ENCODE assay signal across 8 cellular contexts in the genomic region with DNA sequence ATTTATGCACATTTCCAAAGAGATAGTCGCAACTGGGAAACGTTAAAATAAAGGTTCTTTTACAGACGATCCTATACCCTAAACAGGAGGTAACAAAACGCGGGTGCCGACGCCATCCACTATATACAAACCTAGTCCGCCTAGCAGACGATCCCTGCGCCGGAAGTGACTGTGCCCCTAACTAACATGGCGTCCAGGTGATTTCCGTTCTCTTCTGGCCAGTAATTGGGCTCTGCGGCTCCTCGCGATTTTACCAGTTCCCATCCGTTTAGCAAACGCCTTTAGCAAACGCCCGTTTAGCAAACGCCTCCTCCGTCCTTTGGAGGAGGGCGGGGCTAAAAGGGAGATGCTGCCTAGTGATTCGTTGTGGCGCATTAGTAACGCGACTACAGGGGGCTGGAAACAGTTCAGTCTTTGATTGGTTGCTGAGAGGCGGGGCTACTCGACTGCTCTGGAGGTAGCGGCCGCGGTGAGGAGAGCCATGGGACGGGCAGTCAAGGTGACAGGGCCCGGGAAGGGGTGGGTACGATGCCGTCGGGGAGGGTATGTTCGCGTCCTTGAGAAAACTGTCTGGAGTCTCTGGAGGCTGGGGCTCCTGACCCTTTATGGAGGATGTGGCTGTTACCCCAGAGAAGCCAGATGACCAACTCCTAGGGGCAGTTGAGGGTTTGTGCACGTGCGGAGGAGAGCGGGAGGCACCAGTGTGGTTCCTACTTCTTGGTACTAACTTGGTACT. TPM values are rescaled to one million over a fixed set of nuclear protein-coding genes. Genes with fewer than 3 reads are reported as not detected.
DNase-seq lines count a peak whose midpoint lies in the region; ATAC-seq and TF ChIP-seq lines count a peak whose summit lies in the region.

Gene LYRM7 (plus strand): TSS at position 405 of the 736 bp plus-strand sequence. CDS start 77 bp downstream, at position 482.

- no peaks in the 10 kb centered on the region for H3K27me3 Mint-ChIP-seq in dendritic cell treated with granulocyte-macrophage colony-stimulating factor and Interleukin-4, amounts not matched to agents 40 ng/mL and 50 ng/mL, for 4 days

- H3K4me1 ChIP-seq in left lung: peaks cover 8 to 9% of the 10 kb centered on the region in 2 donors

- peaks cover 13% of the 10 kb centered on the region for H3K36me3 Mint-ChIP-seq in dendritic cell treated with granulocyte-macrophage colony-stimulating factor and Interleukin-4, amounts not matched to agents 40 ng/mL and 50 ng/mL, for 4 days (ENCODE audit: low read depth)

- H3K9me3 Mint-ChIP-seq in dendritic cell treated with granulocyte-macrophage colony-stimulating factor and Interleukin-4, amounts not matched to agents 40 ng/mL and 50 ng/mL, for 4 days: no peaks in the 10 kb centered on the region

- H3K9me3 ChIP-seq in left lung: no peaks in the 10 kb centered on the region

- peak within 1 kb of the TSS; percentile 71 to 73 for H3K4me3 ChIP-seq in left lung

- ATAC-seq in GM19372 (IDR thresholded peaks at IDR 0.05; ENCODE audit: low read depth, unreplicated experiment) (peak; percentile 96), HG03558 (IDR thresholded peaks at IDR 0.05; ENCODE audit: extremely low read depth, unreplicated experiment) (peak; percentile 94), left lung (peak; percentile 99)

- peaks cover 24% of the 10 kb centered on the region for H3K4me1 Mint-ChIP-seq in dendritic cell treated with granulocyte-macrophage colony-stimulating factor and Interleukin-4, amounts not matched to agents 40 ng/mL and 50 ng/mL, for 4 days (ENCODE audit: low read depth)

- intact Hi-C loops in dendritic cell treated with granulocyte-macrophage colony-stimulating factor and Interleukin-4, amounts not matched to agents 40 ng/mL and 50 ng/mL, for 4 days (cut with micrococcal nuclease): loop anchor here (2.0 to 5.0 kb wide), 2 partner anchors 37 to 94 kb away; partner anchors contain the start of gene CDC42SE2
- intact Hi-C loops in left lung (cut with DNase I): loop anchor here in 1 of 2 donors (5.0 kb wide), 1 partner anchor 217 kb away; no protein-coding TSS in a partner anchor

- H3K27ac ChIP-seq in left lung: peak within 1 kb of the TSS; percentile 74 to 87

- TF ChIP-seq CTCF in left lung (IDR thresholded peaks at IDR 0.05): no peak

- H3K36me3 ChIP-seq in left lung: no peaks in the 10 kb centered on the region

- H3K27ac Mint-ChIP-seq in dendritic cell treated with granulocyte-macrophage colony-stimulating factor and Interleukin-4, amounts not matched to agents 40 ng/mL and 50 ng/mL, for 4 days: peak within 1 kb of the TSS; percentile 94

- no peaks in the 10 kb centered on the region for H3K27me3 ChIP-seq in left lung

- DNase-seq in C1 segment of cervical spinal cord (lab: John Stamatoyannopoulos, UW) (peak; percentile 64 to 100 (median 93)), NCI-H748 treated with DMSO at 0.1 percent for 48 hours (lab: John Stamatoyannopoulos, UW) (peak; percentile 99), left lung (peak; percentile 93 to 98)
- peak; percentile 79 to 96 for DNase-seq in activated CD4-positive, alpha-beta T cell treated with anti-CD3 and anti-CD28 coated beads, Interleukin-2, amount 50 U/mL, for 24 hours (ENCODE audit: low read depth in 1 of 2, low spot score in 1 of 2)
- peak; percentile 86 to 90 for DNase-seq in stimulated activated CD4-positive, alpha-beta T cell treated with anti-CD3 and anti-CD28 coated beads, Interleukin-2, amount 100 ng/mL, for 48 hours

- peak within 1 kb of the TSS; percentile 98 for H3K4me3 Mint-ChIP-seq in dendritic cell treated with granulocyte-macrophage colony-stimulating factor and Interleukin-4, amounts not matched to agents 40 ng/mL and 50 ng/mL, for 4 days

RNA-seq across cellular contexts. Expression of gene LYRM7, which starts in this region (rescaled TPM):
- 1 to 10 TPM; 6.7 to 7.9 TPM for total RNA-seq in left lung

Comparison
In these comparisons a context has a peak if more than half of its experiments do, and no peak if none do; other contexts are left out.
1. Peak in every context shown above with its lines: DNase-seq, ATAC-seq, H3K4me3 ChIP-seq and H3K27ac ChIP-seq.